8 cellular contexts compared by ENCODE assay signal in genomic region chr1:6028042-6028895, GRCh38. TPM values are rescaled to one million over a fixed set of nuclear protein-coding genes. Genes with fewer than 3 reads are reported as not detected.
DNase-seq lines count a peak whose midpoint lies in the region; ATAC-seq and TF ChIP-seq lines count a peak whose summit lies in the region.

No MANE protein-coding gene starts in this region.

- H3K27ac ChIP-seq in KMS-11 = no peak overlapping the region

- H2AFZ ChIP-seq in KMS-11 (ENCODE audit: low read depth) = no peak overlapping the region

- peaks cover 72% of the 10 kb centered on the region for H3K79me2 ChIP-seq in KMS-11 (ENCODE audit: insufficient read depth, low read depth)

- H3K36me3 ChIP-seq in KMS-11 (ENCODE audit: insufficient read depth) (no peaks in the 10 kb centered on the region; the same call in 1 of the 2 replicates), BE2C (no peaks in the 10 kb centered on the region), HAP-1 (replicated peaks) (no peaks in the 10 kb centered on the region)

- no peak for TF ChIP-seq CTCF in GM12865 (IDR thresholded peaks at IDR 0.05; ENCODE audit: insufficient read depth, low read depth, low read length, missing control alignments)
- TF ChIP-seq CTCF in KMS-11 (conservative IDR thresholded peaks at IDR 0.05; ENCODE audit: low read depth, low read length) = no peak
- TF ChIP-seq CTCF in BE2C (IDR thresholded peaks at IDR 0.05; ENCODE audit: low read depth, low read length) = no peak

- H3K4me3 ChIP-seq in GM12865 (ENCODE audit: low read depth, low read length) = peak overlapping the region; percentile 89
- no peak overlapping the region for H3K4me3 ChIP-seq in KMS-11 (IDR thresholded peaks at IDR 0.05; ENCODE audit: insufficient read depth, low read depth, low read length)
- no peak overlapping the region for H3K4me3 ChIP-seq in BE2C (ENCODE audit: low read depth, low read length)
- no peak overlapping the region for H3K4me3 ChIP-seq in HAP-1

- H3K9ac ChIP-seq in KMS-11 = no peak overlapping the region

- in situ Hi-C loops in HAP-1 (cut with MboI; ENCODE audit: low sequenced_read_pairs) = no loop called here

- intact Hi-C loops in Right ventricle myocardium inferior (cut with DNase I) = no loop called here

- H3K9me3 ChIP-seq in BE2C = no peaks in the 10 kb centered on the region
- no peaks in the 10 kb centered on the region for H3K9me3 ChIP-seq in HAP-1

- H3K4me1 ChIP-seq in KMS-11 (ENCODE audit: low read depth, poor library complexity, severe bottlenecking) (peaks cover 51% of the 10 kb centered on the region), BE2C (no peaks in the 10 kb centered on the region; the same call in 1 of the 2 replicates), HAP-1 (no peaks in the 10 kb centered on the region)

- H3K4me2 ChIP-seq in KMS-11 = peak overlapping the region; percentile 95; the same call in 1 of the 2 replicates

- no peak for ATAC-seq in Right ventricle myocardium inferior

- H3K27me3 ChIP-seq in KMS-11 (ENCODE audit: insufficient read depth, low read depth) (no peaks in the 10 kb centered on the region), BE2C (no peaks in the 10 kb centered on the region), HAP-1 (ENCODE audit: low read depth) (no peaks in the 10 kb centered on the region)

- DNase-seq in GM12865 (ENCODE audit: low read depth) (peak; percentile 75), Right ventricle myocardium inferior (ENCODE audit: missing footprints) (peak; percentile 75), BE2C (no peak), HAP-1 (ENCODE audit: low spot score in 2 of 2) (no peak), NCI-H187 (lab: John Stamatoyannopoulos, UW) (no peak)
- peak; percentile 24 to 40 for DNase-seq in activated CD8-positive, alpha-beta memory T cell treated with anti-CD3 and anti-CD28 coated beads for 4 hours (ENCODE audit: low read depth in 2 of 2)
- peak; percentile 45 to 49 for DNase-seq in stimulated activated CD8-positive, alpha-beta memory T cell treated with anti-CD3 and anti-CD28 coated beads, Interleukin-15, amount 100 ng/mL, for 48 hours (ENCODE audit: low read depth in 2 of 2)

- peaks cover 10% of the 10 kb centered on the region; the same call in 1 of the 2 replicates for H4K20me1 ChIP-seq in KMS-11 (ENCODE audit: insufficient read depth)

RNA-seq across cellular contexts. Expression of gene KCNAB2, which starts 17.4 kb away (rescaled TPM):
- 21.0 TPM for total RNA-seq in Right ventricle myocardium inferior
- polyA plus RNA-seq in BE2C (2012; ENCODE audit: insufficient read depth, insufficient read length, low read depth) = 19.1 TPM

RNA-seq across cellular contexts. Expression of gene NPHP4, which starts 36.0 kb away (rescaled TPM):
- 4.8 TPM for total RNA-seq in Right ventricle myocardium inferior
- 13.0 TPM for polyA plus RNA-seq in BE2C (2012; ENCODE audit: insufficient read depth, insufficient read length, low read depth)

Comparison
In these comparisons a context has a peak if more than half of its experiments do, and no peak if none do; other contexts are left out.
1. DNase-seq: peak in GM12865 (single experiment), activated CD8-positive, alpha-beta memory T cell treated with anti-CD3 and anti-CD28 coated beads for 4 hours (2 of 2), Right ventricle myocardium inferior (single experiment) and stimulated activated CD8-positive, alpha-beta memory T cell treated with anti-CD3 and anti-CD28 coated beads, Interleukin-15, amount 100 ng/mL, for 48 hours (2 of 2); none in BE2C (single experiment), HAP-1 (0 of 2) and NCI-H187 (0 of 2).